15 cellular contexts compared by ENCODE assay signal in genomic region chr14:69539631-69540410, GRCh38. TPM values are rescaled to one million over a fixed set of nuclear protein-coding genes. Genes with fewer than 3 reads are reported as not detected.
DNase-seq lines count a peak whose midpoint lies in the region; ATAC-seq and TF ChIP-seq lines count a peak whose summit lies in the region.
"Had no signal": no experiment of that assay in that cellular context is flagged by ENCODE, and none has a peak within 500 bp of the region (broad histone marks: within the 10 kb centered on the region; RNA-seq: fewer than 3 reads in every experiment).

No MANE protein-coding gene starts in this region.

- no peaks in the 10 kb centered on the region for H3K9me3 ChIP-seq in mammary epithelial cell (replicated peaks; ENCODE audit: insufficient read depth, low read length)
- H3K9me3 ChIP-seq in mesenchymal stem cell (ENCODE audit: control insufficient read depth, low read length) = peaks cover 5% of the 10 kb centered on the region
- H3K9me3 ChIP-seq: ascending aorta had no signal

- no peak overlapping the region for H3K4me3 ChIP-seq in mammary epithelial cell (replicated peaks in 1 of 3; ENCODE audit: insufficient read depth in 1 of 3, low read depth in 2 of 3, low read length in 3 of 3)
- no peak overlapping the region for H3K4me3 ChIP-seq in mesenchymal stem cell (ENCODE audit: insufficient read depth in 1 of 2, low read depth in 1 of 2, low read length in 2 of 2)
- H3K4me3 ChIP-seq: ascending aorta; BLaER1 treated with 17β-estradiol and CSF1 and Interleukin-3, amounts not matched to agents 10 nM and 100 nM had no signal

- H3K36me3 ChIP-seq in mammary epithelial cell (ENCODE audit: insufficient read depth, low read length) = no peaks in the 10 kb centered on the region
- no peaks in the 10 kb centered on the region for H3K36me3 ChIP-seq in mesenchymal stem cell (ENCODE audit: control insufficient read depth in 1 of 2, insufficient read depth in 2 of 2, low read depth in 1 of 2, low read length in 2 of 2)
- H3K36me3 ChIP-seq: ascending aorta; BLaER1 treated with 17β-estradiol and CSF1 and Interleukin-3, amounts not matched to agents 10 nM and 100 nM had no signal

- intact Hi-C loops in mammary epithelial cell (cut with micrococcal nuclease) = no loop called here

- no peak overlapping the region for H3K27ac ChIP-seq in mammary epithelial cell (ENCODE audit: insufficient read depth, low read depth, low read length)
- no peak overlapping the region for H3K27ac ChIP-seq in mesenchymal stem cell (ENCODE audit: low read length, poor library complexity, severe bottlenecking)
- H3K27ac ChIP-seq: ascending aorta had no signal

- H4K20me1 ChIP-seq in mammary epithelial cell (ENCODE audit: insufficient read depth, low read length) = no peaks in the 10 kb centered on the region
- H4K20me1 ChIP-seq: BLaER1 treated with 17β-estradiol and CSF1 and Interleukin-3, amounts not matched to agents 10 nM and 100 nM had no signal

- BruUV-seq in mammary epithelial cell (replicated peaks; lab: Mats Ljungman, UMichigan) = no TSS peak

- no peak overlapping the region for H3K14ac ChIP-seq in mesenchymal stem cell (ENCODE audit: low read length in 2 of 2)

- H3K4me1 ChIP-seq in mammary epithelial cell (ENCODE audit: insufficient read depth, low read length) (peaks cover 16% of the 10 kb centered on the region), mesenchymal stem cell (ENCODE audit: control insufficient read depth, insufficient read depth, low read depth, low read length) (no peaks in the 10 kb centered on the region)
- H3K4me1 ChIP-seq: ascending aorta had no signal

- H3K4me2 ChIP-seq in mammary epithelial cell (ENCODE audit: insufficient read depth, low read depth, low read length) (no peak overlapping the region), mesenchymal stem cell (ENCODE audit: low read length, poor library complexity, severe bottlenecking) (no peak overlapping the region)

- H3K23ac ChIP-seq in mesenchymal stem cell (ENCODE audit: low read length in 2 of 2) = no peak overlapping the region

- no peaks in the 10 kb centered on the region for H3K27me3 ChIP-seq in mammary epithelial cell (ENCODE audit: insufficient read depth, low read length)
- peaks cover 0 to 36% of the 10 kb centered on the region in 2 experiments for H3K27me3 ChIP-seq in mesenchymal stem cell (ENCODE audit: control insufficient read depth in 1 of 2, insufficient read depth in 1 of 2, low read length in 2 of 2)
- H3K27me3 ChIP-seq: ascending aorta; BLaER1 treated with 17β-estradiol and CSF1 and Interleukin-3, amounts not matched to agents 10 nM and 100 nM had no signal

- no peak overlapping the region for H2BK12ac ChIP-seq in mesenchymal stem cell (ENCODE audit: low read length in 2 of 2)

- no peak overlapping the region for H2BK5ac ChIP-seq in mesenchymal stem cell (ENCODE audit: low read depth, low read length, poor library complexity, severe bottlenecking)

- H4K8ac ChIP-seq in mesenchymal stem cell (ENCODE audit: low read length) = no peak overlapping the region

- TF ChIP-seq CTCF in mammary epithelial cell (conservative IDR thresholded peaks at IDR 0.05 in 1 of 2, IDR thresholded peaks at IDR 0.05 in 1 of 2; ENCODE audit: extremely low read depth in 1 of 2, insufficient read depth in 1 of 2, low read depth in 1 of 2, low read length in 2 of 2) = no peak

- H3K79me1 ChIP-seq in mesenchymal stem cell (replicated peaks; ENCODE audit: low read length, poor library complexity, severe bottlenecking) = no peaks in the 10 kb centered on the region

- CTCF ChIA-PET in mammary epithelial cell (lab: Charles Lee; ENCODE audit: low non-redundant PET) = no interaction called here

- dilution Hi-C loops in mammary epithelial cell (cut with HindIII; ENCODE audit: low sequenced_read_pairs) = loop anchor here (5.0 kb wide), 1 partner anchor 92 kb away; no protein-coding TSS in a partner anchor

- DNase-seq in AG08396 (ENCODE audit: low spot score) (peak; percentile 46), M059J (ENCODE audit: low read depth) (peak; percentile 21), mammary epithelial cell (peak; percentile 66), mesenchymal stem cell (peak; percentile 46), NCI-H748 treated with DMSO at 0.1 percent for 48 hours (lab: John Stamatoyannopoulos, UW) (no peak), pons (ENCODE audit: low spot score) (no peak)
- DNase-seq in activated CD8-positive, alpha-beta memory T cell treated with anti-CD3 and anti-CD28 coated beads, Interleukin-2, amount 50 U/mL, for 48 hours = no peak
- DNase-seq: naive B cell, NCI-H510A treated with DMSO at 0.1 percent for 48 hours, SHP77 had no signal

- H2AFZ ChIP-seq in mammary epithelial cell (ENCODE audit: low read depth, low read length) (no peak overlapping the region), mesenchymal stem cell (ENCODE audit: low read depth, low read length) (no peak overlapping the region)

- in situ Hi-C loops in mammary epithelial cell (cut with MboI; ENCODE audit: low sequenced_read_pairs in 2 of 2) = loop anchor here (5.0 kb wide), 1 partner anchor 37 kb away; no protein-coding TSS in a partner anchor

- H2BK15ac ChIP-seq in mesenchymal stem cell (ENCODE audit: low read depth, poor library complexity, severe bottlenecking) = no peak overlapping the region

- no peaks in the 10 kb centered on the region for H3K79me2 ChIP-seq in mammary epithelial cell (ENCODE audit: insufficient read depth, low read length)

- H3K4ac ChIP-seq in mesenchymal stem cell (ENCODE audit: low read depth in 1 of 2, low read length in 2 of 2) = no peak overlapping the region

- no peak overlapping the region for H2BK120ac ChIP-seq in mesenchymal stem cell (ENCODE audit: low read depth, low read length)

- WGBS in mammary epithelial cell (ENCODE audit: low coverage, missing lambda C conversion rate) = 67% methylated on average over 3 of the region's 6 CpGs
- 83% methylated on average over 6 of the region's 6 CpGs for WGBS in mesenchymal stem cell

- H3K9ac ChIP-seq in mammary epithelial cell (ENCODE audit: insufficient read depth, low read length) = no peak overlapping the region
- H3K9ac ChIP-seq in mesenchymal stem cell (ENCODE audit: low read length) = peak overlapping the region; percentile 35
- H3K9ac ChIP-seq: BLaER1 treated with 17β-estradiol and CSF1 and Interleukin-3, amounts not matched to agents 10 nM and 100 nM had no signal

- ATAC-seq in GM21576 (IDR thresholded peaks at IDR 0.05; ENCODE audit: unreplicated experiment) = no peak
- ATAC-seq: WTC11 had no signal

- H3K18ac ChIP-seq in mesenchymal stem cell (ENCODE audit: low read depth in 1 of 2, low read length in 2 of 2) = no peak overlapping the region

- no peak overlapping the region for H4K91ac ChIP-seq in mesenchymal stem cell (ENCODE audit: low read length)

- H2AK5ac ChIP-seq in mesenchymal stem cell (ENCODE audit: low read length, severe bottlenecking) = no peak overlapping the region

RNA-seq across cellular contexts. Expression of gene CCDC177, which starts 34.9 kb away (rescaled TPM):
- total RNA-seq in M059J (2014; rRNA removed; shearing (Covaris generic)) = not detected in 2 replicates
- not detected for total RNA-seq in mammary epithelial cell
- not detected for polyA plus RNA-seq in mammary epithelial cell
- polyA minus RNA-seq in mammary epithelial cell = not detected
- polyA plus RNA-seq in mesenchymal stem cell (2013, experiment 1 of 2) = not detected
- not detected for polyA plus RNA-seq in mesenchymal stem cell (2013, experiment 2 of 2)
- total RNA-seq: ascending aorta, ureter had no signal

RNA-seq across cellular contexts. Expression of gene PLEKHD1, which starts 55.3 kb away (rescaled TPM):
- not detected in 2 replicates for total RNA-seq in M059J (2014; rRNA removed; shearing (Covaris generic))
- not detected for total RNA-seq in mammary epithelial cell
- polyA plus RNA-seq in mammary epithelial cell = not detected
- not detected for polyA minus RNA-seq in mammary epithelial cell
- polyA plus RNA-seq in mesenchymal stem cell (2013, experiment 1 of 2) = 0.04 TPM
- 0.01 TPM for polyA plus RNA-seq in mesenchymal stem cell (2013, experiment 2 of 2)
- total RNA-seq: ascending aorta had no signal

Comparison
In these comparisons a context has a peak if more than half of its experiments do, and no peak if none do; other contexts are left out.
1. DNase-seq: peak in AG08396 (single experiment), M059J (single experiment), mammary epithelial cell (single experiment) and mesenchymal stem cell (single experiment); none in NCI-H748 treated with DMSO at 0.1 percent for 48 hours (single experiment), activated CD8-positive, alpha-beta memory T cell treated with anti-CD3 and anti-CD28 coated beads, Interleukin-2, amount 50 U/mL, for 48 hours (single experiment) and pons (single experiment).